Comparison of ENCODE assay signal across 1 cellular context in genomic region chr1:21653744-21654100, GRCh38.
TF ChIP-seq lines count a peak whose summit lies in the region.

No MANE protein-coding gene starts in this region.

TF ChIP-seq in A549, 52 proteins besides CTCF, POLR2A, EP300 and RAD21 (continued from another document):
- TF ChIP-seq NPAS2 (CRISPR knock-in tag; IDR thresholded peaks at IDR 0.05; ENCODE audit: borderline replicate concordance) (no peak), GATA3 (IDR thresholded peaks at IDR 0.05; ENCODE audit: borderline replicate concordance) (no peak), FOSB (CRISPR knock-in tag; IDR thresholded peaks at IDR 0.05) (no peak), RNF2 (IDR thresholded peaks at IDR 0.05; ENCODE audit: borderline replicate concordance, low read depth) (no peak), PHF8 (IDR thresholded peaks at IDR 0.05; ENCODE audit: borderline replicate concordance, low read depth) (no peak), CBX8 (IDR thresholded peaks at IDR 0.05) (no peak)
TF ChIP-seq in A549: peak in this region for 0.
